8 cellular contexts compared by ENCODE assay signal in the genomic region with DNA sequence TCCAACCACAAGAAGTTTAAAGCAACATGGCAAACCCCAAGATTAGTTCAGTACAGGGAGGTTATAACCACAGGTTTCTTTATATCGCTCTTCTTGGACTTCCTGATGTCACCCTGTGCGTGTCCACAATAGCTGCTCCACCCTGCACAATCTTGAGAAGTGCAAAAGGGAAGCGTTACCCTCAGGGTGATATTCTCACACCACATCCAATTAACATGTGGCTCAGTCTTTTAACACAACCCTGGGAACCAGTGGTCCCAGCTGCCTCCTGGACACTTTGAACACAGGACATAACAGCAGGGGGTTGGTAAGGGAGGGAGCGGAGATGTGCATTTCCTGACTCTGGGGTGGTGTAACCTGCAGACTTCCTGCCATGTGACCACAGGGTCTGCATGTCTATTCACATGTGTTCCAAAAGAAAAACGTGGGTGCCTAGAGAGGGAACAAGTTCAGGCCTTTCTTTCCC.
A peak's percentile ranks its signal among the peaks of the same experiment; 100 is the strongest.
DNase-seq lines count a peak whose midpoint lies in the region; ATAC-seq lines count a peak whose summit lies in the region.

No MANE protein-coding gene starts in this region.

- no peaks in the 10 kb centered on the region for H3K79me1 ChIP-seq in trophoblast cell (ENCODE audit: low read length)

- ATAC-seq in GM18520 (IDR thresholded peaks at IDR 0.05; ENCODE audit: unreplicated experiment) (peak; percentile 84), HG02798 (IDR thresholded peaks at IDR 0.05; ENCODE audit: poor library complexity, unreplicated experiment) (peak; percentile 94)

- no peak overlapping the region for H2AFZ ChIP-seq in trophoblast cell (ENCODE audit: insufficient read depth, low read length, poor library complexity)

- no peak overlapping the region for H3K4ac ChIP-seq in trophoblast cell (ENCODE audit: low read depth, low read length)

- no CpG with 5 or more reads among the region's 5 CpGs for WGBS in trophoblast cell (ENCODE audit: extremely low coverage, insufficient coverage, insufficient read length)

- no peak overlapping the region for H3K9ac ChIP-seq in trophoblast cell (ENCODE audit: low read length)

- no peak overlapping the region for H4K12ac ChIP-seq in trophoblast cell (ENCODE audit: low read depth, low read length)

- no peak overlapping the region for H4K91ac ChIP-seq in trophoblast cell (ENCODE audit: low read depth, low read length)

- H3K4me1 ChIP-seq in trophoblast cell (ENCODE audit: control insufficient read depth in 1 of 2, insufficient read depth in 2 of 2, low read length in 2 of 2) = peaks cover 0 to 7% of the 10 kb centered on the region in 2 experiments

- no peak overlapping the region for H2AK5ac ChIP-seq in trophoblast cell (ENCODE audit: low read length)

- H3K18ac ChIP-seq in trophoblast cell (ENCODE audit: low read length) = no peak overlapping the region

- H3K36me3 ChIP-seq in trophoblast cell (ENCODE audit: control insufficient read depth in 1 of 2, insufficient read depth in 2 of 2, low read length in 2 of 2) = no peaks in the 10 kb centered on the region

- H2BK5ac ChIP-seq in trophoblast cell (ENCODE audit: low read depth, low read length, poor library complexity) = no peak overlapping the region

- H3K9me3 ChIP-seq in trophoblast cell (ENCODE audit: insufficient read depth, low read depth, low read length) = no peaks in the 10 kb centered on the region

- H3K27me3 ChIP-seq in trophoblast cell (ENCODE audit: insufficient read depth, low read length) = no peaks in the 10 kb centered on the region

- no peak overlapping the region for H2BK12ac ChIP-seq in trophoblast cell (ENCODE audit: low read length)

- H3K4me3 ChIP-seq in trophoblast cell (ENCODE audit: low read depth, low read length) = no peak overlapping the region

- DNase-seq in OCI-M1 (lab: John Stamatoyannopoulos, UW) = peak; percentile 82
- DNase-seq in activated naive CD4-positive, alpha-beta T cell treated with Interleukin-2 at 50 U/mL for 16 hours = peak; percentile 41
- DNase-seq in trophoblast cell = no peak
- DNase-seq in DMS 273 treated with DMSO at 0.1 percent for 48 hours (lab: John Stamatoyannopoulos, UW) = no peak
- no peak for DNase-seq in NCI-H1930 (lab: John Stamatoyannopoulos, UW)
- no peak for DNase-seq in SHP77 (lab: John Stamatoyannopoulos, UW)

- no peak overlapping the region for H3K4me2 ChIP-seq in trophoblast cell (ENCODE audit: low read length)

- H4K8ac ChIP-seq in trophoblast cell (ENCODE audit: low read depth, low read length) = peak overlapping the region; percentile 66

- H3K27ac ChIP-seq in trophoblast cell (ENCODE audit: low read depth, low read length) = no peak overlapping the region

- no peaks in the 10 kb centered on the region for H3K79me2 ChIP-seq in trophoblast cell (ENCODE audit: control insufficient read depth, insufficient read depth, low read length, poor library complexity)

- no peak overlapping the region for H3K14ac ChIP-seq in trophoblast cell (ENCODE audit: low read length)

- H2BK120ac ChIP-seq in trophoblast cell (ENCODE audit: insufficient read depth, low read length, poor library complexity) = no peak overlapping the region

- no peak overlapping the region for H3K23ac ChIP-seq in trophoblast cell (ENCODE audit: low read length)

Comparison
In these comparisons a context has a peak if more than half of its experiments do, and no peak if none do; other contexts are left out.
1. DNase-seq: peak in OCI-M1 (single experiment) and activated naive CD4-positive, alpha-beta T cell treated with Interleukin-2 at 50 U/mL for 16 hours (single experiment); none in trophoblast cell (0 of 2), DMS 273 treated with DMSO at 0.1 percent for 48 hours (single experiment), NCI-H1930 (0 of 2) and SHP77 (0 of 2).